Comparison of ENCODE assay signal across 24 cellular contexts in the genomic region with DNA sequence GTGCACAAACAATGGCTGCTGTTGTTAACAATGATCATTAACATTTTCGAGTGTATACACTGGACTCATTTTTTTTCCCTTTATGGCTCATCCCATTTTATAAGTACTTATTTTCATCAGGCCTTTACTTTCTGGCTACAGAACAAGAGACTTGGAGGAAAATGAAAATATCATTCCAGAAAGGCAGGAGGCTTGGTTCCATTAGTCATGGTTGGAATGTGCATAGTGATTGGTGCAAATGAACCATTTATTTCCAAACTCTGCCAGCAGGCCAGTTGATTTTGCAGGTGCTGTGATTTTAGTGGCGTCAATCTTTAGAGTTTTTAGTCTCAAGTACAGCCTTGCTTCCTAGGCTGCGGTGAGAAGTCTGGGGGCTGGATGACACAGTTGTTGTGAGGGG.
DNase-seq lines count a peak whose midpoint lies in the region; ATAC-seq, FAIRE-seq and TF ChIP-seq lines count a peak whose summit lies in the region.
"Had no signal": no experiment of that assay in that cellular context is flagged by ENCODE, and none has a peak within 500 bp of the region (broad histone marks: within the 10 kb centered on the region; RNA-seq: fewer than 3 reads in every experiment).

No MANE protein-coding gene starts in this region.

- H3K4me1 Mint-ChIP-seq in activated naive CD4-positive, alpha-beta T cell treated with anti-CD3 and anti-CD28 coated beads, Interleukin-2, amount 10 ng/mL, durations not matched to agents 7 days and 5 days = peaks cover 21% of the 10 kb centered on the region
- H3K4me1 Mint-ChIP-seq: B cell, H9 had no signal

- FAIRE-seq in K562 (lab: Jason Lieb, UNC) = no peak

- H3K9me3 Mint-ChIP-seq in activated naive CD4-positive, alpha-beta T cell treated with anti-CD3 and anti-CD28 coated beads, Interleukin-2, amount 10 ng/mL, durations not matched to agents 7 days and 5 days = no peaks in the 10 kb centered on the region
- H3K9me3 Mint-ChIP-seq in activated naive CD4-positive, alpha-beta T cell treated with anti-CD3 and anti-CD28 coated beads, Interleukin-2, amount 50 U/mL, for 72 hours = no peaks in the 10 kb centered on the region
- H3K9me3 Mint-ChIP-seq: activated CD4-positive, alpha-beta memory T cell treated with anti-CD3 and anti-CD28 coated beads for 36 hours; H9; natural killer cell had no signal

- H3K9ac ChIP-seq in K562 (ENCODE audit: insufficient read depth in 1 of 2, low read depth in 2 of 2, low read length in 2 of 2) = no peak overlapping the region

- CTCF ChIA-PET in activated naive CD4-positive, alpha-beta T cell treated with anti-CD3 and anti-CD28 coated beads, Interleukin-2, amount 10 ng/mL, durations not matched to agents 7 days and 5 days (lab: Charles Lee) = interaction anchor here (1.6 kb wide), 1 partner anchor 12 kb away, joined by 6 read pairs; no protein-coding TSS in a partner anchor
- CTCF ChIA-PET in K562 (lab: Yijun Ruan, JAX; ENCODE audit: low intra/inter-chr PET ratio) = no interaction called here

- H3K4me3 Mint-ChIP-seq in activated naive CD4-positive, alpha-beta T cell treated with anti-CD3 and anti-CD28 coated beads, Interleukin-2, amount 10 ng/mL, durations not matched to agents 7 days and 5 days = no peak overlapping the region
- H3K4me3 Mint-ChIP-seq: activated CD4-positive, alpha-beta memory T cell treated with anti-CD3 and anti-CD28 coated beads for 36 hours; B cell; H9; natural killer cell had no signal

- in situ Hi-C loops in K562 (cut with MboI) = loop anchor here (5.0 kb wide), 1 partner anchor 293 kb away; no protein-coding TSS in a partner anchor

- no peaks in the 10 kb centered on the region for H3K9me1 ChIP-seq in K562 (ENCODE audit: control insufficient read depth, insufficient read depth, low read length)

- no peak overlapping the region for H3K4me2 ChIP-seq in K562 (ENCODE audit: insufficient read depth, low read length)

- H3K27me3 ChIP-seq in K562 (ENCODE audit: control insufficient read depth in 2 of 2, insufficient read depth in 2 of 2, low read length in 2 of 2) (no peaks in the 10 kb centered on the region), thyroid gland (no peaks in the 10 kb centered on the region)
- H3K27me3 ChIP-seq: breast epithelium, stomach, tibial nerve had no signal

- peak overlapping the region; percentile 29 for H3K27ac Mint-ChIP-seq in activated naive CD4-positive, alpha-beta T cell treated with anti-CD3 and anti-CD28 coated beads, Interleukin-2, amount 10 ng/mL, durations not matched to agents 7 days and 5 days
- peak overlapping the region in 1 of 2 donors; percentile 42 for H3K27ac Mint-ChIP-seq in activated naive CD4-positive, alpha-beta T cell treated with anti-CD3 and anti-CD28 coated beads, Interleukin-2, amount 50 U/mL, for 72 hours
- H3K27ac Mint-ChIP-seq: activated CD4-positive, alpha-beta memory T cell treated with anti-CD3 and anti-CD28 coated beads for 36 hours; B cell; natural killer cell had no signal

- H4K20me1 ChIP-seq in K562 (replicated peaks; ENCODE audit: control insufficient read depth, insufficient read depth, low read length) = 0 out of 2 replicates have a peak, but pooled peaks cover 3% of the 10 kb centered on the region

- H3K36me3 Mint-ChIP-seq in activated naive CD4-positive, alpha-beta T cell treated with anti-CD3 and anti-CD28 coated beads, Interleukin-2, amount 10 ng/mL, durations not matched to agents 7 days and 5 days = peaks cover 29% of the 10 kb centered on the region
- H3K36me3 Mint-ChIP-seq in activated naive CD4-positive, alpha-beta T cell treated with anti-CD3 and anti-CD28 coated beads, Interleukin-2, amount 50 U/mL, for 72 hours = peaks cover 10% of the 10 kb centered on the region in 2 donors

- no peaks in the 10 kb centered on the region for H3K27me3 Mint-ChIP-seq in activated naive CD4-positive, alpha-beta T cell treated with anti-CD3 and anti-CD28 coated beads, Interleukin-2, amount 10 ng/mL, durations not matched to agents 7 days and 5 days
- H3K27me3 Mint-ChIP-seq: activated CD4-positive, alpha-beta memory T cell treated with anti-CD3 and anti-CD28 coated beads for 36 hours; B cell had no signal

- H3K4me1 ChIP-seq in K562 (replicated peaks in 1 of 2; ENCODE audit: control insufficient read depth in 2 of 2, insufficient read depth in 2 of 2, low read length in 2 of 2) = peaks cover 3 to 17% of the 10 kb centered on the region in 2 experiments; a peak in 3 of 5 replicates
- peaks cover 20 to 22% of the 10 kb centered on the region in 2 donors for H3K4me1 ChIP-seq in thyroid gland
- H3K4me1 ChIP-seq: breast epithelium, tibial nerve had no signal

- TF ChIP-seq RAD21 in K562 (CRISPR knock-in tag; conservative IDR thresholded peaks at IDR 0.05 in 1 of 2, IDR thresholded peaks at IDR 0.05 in 1 of 2) = no peak

- H3K36me3 ChIP-seq in K562 (ENCODE audit: control insufficient read depth, insufficient read depth, low read length) (peaks cover 13% of the 10 kb centered on the region), thyroid gland (peaks cover 8 to 11% of the 10 kb centered on the region in 2 donors)
- H3K36me3 ChIP-seq: breast epithelium had no signal

- POLR2A ChIA-PET in K562 (lab: Yijun Ruan, JAX) = interaction anchor here (0.5 to 1.3 kb wide), 2 partner anchors 151 to 276 kb away, joined by 3 to 4 read pairs; partner anchors contain the start of gene ITPR1

- intact Hi-C loops in K562 (cut with micrococcal nuclease) = loop anchor here (5.0 kb wide), 1 partner anchor 48 kb away; no protein-coding TSS in a partner anchor
- intact Hi-C loops in thyroid gland (cut with DNase I) = no loop called here

- BruUV-seq in K562 (replicated peaks; lab: Mats Ljungman, UMichigan) = no TSS peak

- no peaks in the 10 kb centered on the region for H3K79me2 ChIP-seq in K562 (ENCODE audit: control insufficient read depth, insufficient read depth, low read length)

- no peak for DNase-seq in activated naive CD4-positive, alpha-beta T cell treated with anti-CD3 and anti-CD28 coated beads, Interleukin-2, amount 10 ng/mL, durations not matched to agents 7 days and 5 days
- DNase-seq in activated naive CD4-positive, alpha-beta T cell treated with anti-CD3 and anti-CD28 coated beads, Interleukin-2, amount 50 U/mL, for 72 hours (ENCODE audit: low spot score in 2 of 2) = no peak
- DNase-seq in K562 (ENCODE audit: extremely low read depth in 1 of 4, low spot score in 3 of 4) = no peak
- DNase-seq in fibroblast of the aortic adventitia (ENCODE audit: low read depth) = peak; percentile 10
- no peak for DNase-seq in thyroid gland
- DNase-seq in NCI-H146 treated with DMSO at 0.1 percent for 48 hours (lab: John Stamatoyannopoulos, UW; ENCODE audit: unreplicated experiment) = no peak
- DNase-seq in pons (ENCODE audit: low spot score) = no peak
- DNase-seq: activated effector memory CD4-positive, alpha-beta T cell treated with anti-CD3 and anti-CD28 coated beads, Interleukin-2, amount 50 U/mL, for 16 hours; cortex of kidney; glutamatergic neuron; H9; midbrain; natural killer cell; NCI-H1417; NCI-H2081 treated with DMSO at 0.1 percent for 48 hours; NCI-H345; NCI-H774; stomach had no signal

- 86% methylated on average over 3 of the region's 3 CpGs for WGBS in K562 (ENCODE audit: insufficient coverage, low coverage, missing lambda C conversion rate)
- 79% methylated on average over 3 of the region's 3 CpGs for WGBS in thyroid gland, 2 donors

- no peaks in the 10 kb centered on the region for H3K9me3 ChIP-seq in K562 (replicated peaks; ENCODE audit: control insufficient read depth, insufficient read depth, low read depth, low read length)
- H3K9me3 ChIP-seq in thyroid gland = no peaks in the 10 kb centered on the region
- H3K9me3 ChIP-seq: breast epithelium, stomach had no signal

- TF ChIP-seq POLR2A in K562 (conservative IDR thresholded peaks at IDR 0.05) (no peak), thyroid gland (IDR thresholded peaks at IDR 0.05) (peak in 1 of 2 donors; percentile 27)

- no peak for ATAC-seq in activated naive CD4-positive, alpha-beta T cell treated with anti-CD3 and anti-CD28 coated beads, Interleukin-2, amount 50 U/mL, for 72 hours
- no peak for ATAC-seq in K562
- no peak for ATAC-seq in GM18861 (IDR thresholded peaks at IDR 0.05; ENCODE audit: unreplicated experiment)

- no peak for TF ChIP-seq EP300 in K562 (IDR thresholded peaks at IDR 0.05; ENCODE audit: low read length)

- no peak overlapping the region for H3K4me3 ChIP-seq in K562
- H3K4me3 ChIP-seq in fibroblast of the aortic adventitia (ENCODE audit: low read depth, low read length) = no peak overlapping the region
- no peak overlapping the region for H3K4me3 ChIP-seq in thyroid gland (replicated peaks in 1 of 3)
- H3K4me3 ChIP-seq: breast epithelium, skin epidermis, stomach, tibial nerve had no signal

- no peak overlapping the region for H2AFZ ChIP-seq in K562 (ENCODE audit: low read depth, low read length)

- TF ChIP-seq CTCF in K562 (IDR thresholded peaks at IDR 0.05 in 2 of 3, conservative IDR thresholded peaks at IDR 0.05 in 1 of 3; ENCODE audit: insufficient read depth in 2 of 3, low read depth in 1 of 3, low read length in 3 of 3) = no peak
- TF ChIP-seq CTCF in fibroblast of the aortic adventitia (IDR thresholded peaks at IDR 0.05; ENCODE audit: insufficient read depth, low read length) = no peak
- no peak for TF ChIP-seq CTCF in thyroid gland (IDR thresholded peaks at IDR 0.05)

- H3K27ac ChIP-seq in K562 (ENCODE audit: extremely low read depth, low read depth, low read length) (no peak overlapping the region), thyroid gland (peak overlapping the region in 2 of 3 donors; percentile 58 to 73)
- H3K27ac ChIP-seq: breast epithelium, skin epidermis, tibial nerve had no signal

TF ChIP-seq in K562, 482 proteins besides CTCF, POLR2A, EP300 and RAD21:
- TF ChIP-seq ZFX (CRISPR knock-in tag; IDR thresholded peaks at IDR 0.05) (0 out of 2 replicates have a peak, but pooled peaks have one; percentile 17), TFAM (CRISPR knock-in tag; conservative IDR thresholded peaks at IDR 0.05) (no peak)
- TF ChIP-seq, protein P1, sequence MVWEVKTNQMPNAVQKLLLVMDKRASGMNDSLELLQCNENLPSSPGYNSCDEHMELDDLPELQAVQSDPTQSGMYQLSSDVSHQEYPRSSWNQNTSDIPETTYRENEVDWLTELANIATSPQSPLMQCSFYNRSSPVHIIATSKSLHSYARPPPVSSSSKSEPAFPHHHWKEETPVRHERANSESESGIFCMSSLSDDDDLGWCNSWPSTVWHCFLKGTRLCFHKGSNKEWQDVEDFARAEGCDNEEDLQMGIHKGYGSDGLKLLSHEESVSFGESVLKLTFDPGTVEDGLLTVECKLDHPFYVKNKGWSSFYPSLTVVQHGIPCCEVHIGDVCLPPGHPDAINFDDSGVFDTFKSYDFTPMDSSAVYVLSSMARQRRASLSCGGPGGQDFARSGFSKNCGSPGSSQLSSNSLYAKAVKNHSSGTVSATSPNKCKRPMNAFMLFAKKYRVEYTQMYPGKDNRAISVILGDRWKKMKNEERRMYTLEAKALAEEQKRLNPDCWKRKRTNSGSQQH (CRISPR knock-in tag; IDR thresholded peaks at IDR 0.05) = no peak
